Comparison of ENCODE assay signal across 9 cellular contexts in the genomic region with DNA sequence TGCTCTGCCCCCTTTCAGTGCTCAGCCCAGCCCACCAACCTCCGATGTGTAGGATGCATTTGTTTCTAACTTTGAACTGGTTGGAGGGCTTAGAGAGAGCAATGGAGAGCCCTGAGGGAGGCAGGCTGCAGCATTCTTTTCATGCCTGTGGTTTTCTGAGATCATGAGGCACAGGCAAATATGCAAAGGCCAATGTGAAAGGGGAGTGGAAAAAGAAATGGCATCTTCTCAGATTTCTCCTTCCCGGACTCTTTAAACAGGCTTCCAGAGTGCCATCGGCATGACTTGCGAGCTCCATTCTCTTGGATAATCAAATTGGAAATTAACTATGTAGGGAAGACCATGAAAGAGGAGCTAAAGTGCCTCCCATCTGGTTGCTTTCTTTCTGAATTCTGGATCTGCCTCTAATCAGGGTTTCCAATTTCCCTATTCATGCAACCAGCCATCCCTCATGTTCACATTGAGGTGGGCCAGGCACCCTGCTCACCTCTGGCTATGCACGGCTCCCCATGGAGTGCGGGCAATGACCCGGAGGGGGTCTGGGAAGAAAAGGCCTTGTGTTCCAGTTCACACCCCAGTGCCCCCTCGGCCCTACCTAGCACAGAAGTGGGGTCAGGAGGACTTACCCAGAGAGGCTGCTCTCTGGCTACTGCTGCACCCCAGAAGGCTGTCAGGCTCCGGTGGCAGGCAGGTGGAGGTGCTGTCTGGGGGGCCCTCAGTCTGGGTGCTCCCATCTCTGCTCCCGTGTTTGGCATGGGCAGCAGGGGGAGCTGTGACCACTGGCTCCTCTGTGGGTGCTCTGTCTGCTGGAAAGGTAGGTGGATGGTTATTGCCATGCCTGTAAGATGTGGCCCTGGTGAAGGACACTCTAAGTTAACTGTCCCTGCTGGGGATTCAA. TPM values are rescaled to one million over a fixed set of nuclear protein-coding genes. Genes with fewer than 3 reads are reported as not detected.
A peak's percentile ranks its signal among the peaks of the same experiment; 100 is the strongest.
DNase-seq lines count a peak whose midpoint lies in the region; ATAC-seq and TF ChIP-seq lines count a peak whose summit lies in the region.
"Had no signal": no experiment of that assay in that cellular context is flagged by ENCODE, and none has a peak within 500 bp of the region (broad histone marks: within the 10 kb centered on the region; RNA-seq: fewer than 3 reads in every experiment).

No MANE protein-coding gene starts in this region.

- ATAC-seq in foreskin keratinocyte (peak; percentile 87), HG03439 (IDR thresholded peaks at IDR 0.05; ENCODE audit: unreplicated experiment) (no peak), HG03469 (IDR thresholded peaks at IDR 0.05; ENCODE audit: unreplicated experiment) (no peak)

- H3K27me3 ChIP-seq in foreskin keratinocyte = no peaks in the 10 kb centered on the region

- H3K27ac ChIP-seq in foreskin keratinocyte = no peak overlapping the region

- peaks cover 27% of the 10 kb centered on the region for H3K4me1 ChIP-seq in foreskin keratinocyte

- DNase-seq in AG09309 (ENCODE audit: low read depth) (peak; percentile 94), GOT3 (lab: John Stamatoyannopoulos, UW) (peak; percentile 41), SW 1271 (lab: John Stamatoyannopoulos, UW) (peak; percentile 44 to 92), foreskin keratinocyte (peak; percentile 89 to 96), retinal pigment epithelial cell (ENCODE audit: low read depth) (peak; percentile 98), RKO (ENCODE audit: low spot score) (no peak)
- DNase-seq: naive B cell had no signal

- no peak overlapping the region for H3K4me3 ChIP-seq in AG09309 (ENCODE audit: control insufficient read depth, low read depth, low read length)
- no peak overlapping the region for H3K4me3 ChIP-seq in retinal pigment epithelial cell (ENCODE audit: low read length)

- TF ChIP-seq CTCF in AG09309 (IDR thresholded peaks at IDR 0.05; ENCODE audit: control insufficient read depth, insufficient read depth, low read depth, low read length, missing control alignments) (peak; percentile 59), foreskin keratinocyte (conservative IDR thresholded peaks at IDR 0.05) (peak; percentile 66), retinal pigment epithelial cell (conservative IDR thresholded peaks at IDR 0.05; ENCODE audit: low read depth, low read length) (peak; percentile 61)

RNA-seq across cellular contexts. Expression of a gene that starts 16.1 kb away (rescaled TPM):
- 79.5 and 86.7 TPM in 2 replicates for total RNA-seq in foreskin keratinocyte
- 22.1 and 29.6 TPM in 2 replicates for polyA plus RNA-seq in foreskin keratinocyte
